8 cellular contexts compared by ENCODE assay signal in the genomic region with DNA sequence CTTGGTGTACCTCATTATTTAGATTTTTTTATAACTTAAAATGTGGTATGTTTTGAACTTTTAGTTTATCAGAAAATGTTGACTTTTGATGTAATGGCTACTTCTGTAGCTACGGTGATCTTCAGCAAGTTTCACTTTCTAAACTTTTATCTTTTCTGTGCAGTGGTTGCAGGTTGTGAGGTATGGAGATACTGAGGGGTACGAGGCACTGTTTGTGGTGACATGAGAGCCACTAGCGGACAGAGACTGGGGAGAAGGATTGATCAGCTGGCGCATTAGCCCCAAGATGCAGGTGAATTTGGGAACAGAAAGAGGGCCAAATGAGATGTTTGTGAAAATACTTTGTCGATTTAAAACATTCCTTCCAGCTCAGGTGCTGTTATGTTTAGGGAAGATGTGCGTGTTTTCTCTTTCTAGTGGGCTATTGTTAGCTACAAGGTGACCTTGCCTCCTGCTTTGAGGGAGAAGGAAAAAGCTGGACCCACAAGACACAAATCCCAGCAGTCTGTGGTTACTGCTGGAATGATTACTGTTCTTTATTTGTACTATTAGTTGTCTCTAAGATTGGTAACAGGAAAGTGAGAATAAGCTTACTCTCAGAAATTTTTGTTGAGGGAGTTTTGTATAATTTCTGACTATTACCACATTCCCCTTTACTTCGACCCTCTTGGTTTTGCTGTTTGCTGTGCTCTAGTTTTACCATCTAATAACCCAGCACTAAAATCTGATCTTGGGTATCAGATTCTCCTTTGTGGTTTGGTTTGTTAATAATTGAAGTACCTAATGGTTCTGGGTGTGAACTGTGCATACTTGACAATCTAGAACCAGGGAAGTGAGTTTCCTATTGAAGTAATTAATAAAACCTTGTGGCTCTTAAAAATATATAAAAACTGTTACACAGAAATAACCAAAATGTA.
DNase-seq lines count a peak whose midpoint lies in the region; ATAC-seq, FAIRE-seq and TF ChIP-seq lines count a peak whose summit lies in the region.

No MANE protein-coding gene starts in this region.

- peaks cover 38% of the 10 kb centered on the region for H3K4me1 Mint-ChIP-seq in astrocyte (ENCODE audit: low read depth, unreplicated experiment)

- H3K9me3 ChIP-seq in astrocyte (ENCODE audit: insufficient read depth, low read depth, low read length) (no peaks in the 10 kb centered on the region), small intestine (ENCODE audit: control insufficient read depth, low read depth) (no peaks in the 10 kb centered on the region)

- peak overlapping the region; percentile 21 for H3K4me3 Mint-ChIP-seq in astrocyte (ENCODE audit: unreplicated experiment)

- DNase-seq in NCI-H510A treated with DMSO at 0.1 percent for 48 hours (lab: John Stamatoyannopoulos, UW) (peak; percentile 10), NCI-H510A (lab: John Stamatoyannopoulos, UW) (no peak), astrocyte (ENCODE audit: low read depth) (peak; percentile 16), small intestine (peak; percentile 44), dedifferentiated amniotic fluid mesenchymal stem cell (ENCODE audit: extremely low spot score) (no peak), head of caudate nucleus (no peak)

- H3K27me3 ChIP-seq in astrocyte (ENCODE audit: insufficient read depth, low read length) (no peaks in the 10 kb centered on the region), small intestine (ENCODE audit: control insufficient read depth in 2 of 2, insufficient read depth in 2 of 2, low read length in 2 of 2) (no peaks in the 10 kb centered on the region)

- TF ChIP-seq CTCF in astrocyte (IDR thresholded peaks at IDR 0.05; ENCODE audit: insufficient read depth, low read depth, low read length), result no peak

- H3K4me3 ChIP-seq in astrocyte (ENCODE audit: insufficient read depth, low read depth, low read length) (no peak overlapping the region), small intestine (ENCODE audit: low read depth in 1 of 2, low read length in 2 of 2) (no peak overlapping the region)

- no peaks in the 10 kb centered on the region for H3K27me3 Mint-ChIP-seq in astrocyte (ENCODE audit: low read depth, unreplicated experiment)

- no peak overlapping the region for H2AFZ ChIP-seq in astrocyte (ENCODE audit: low read depth, low read length)

- intact Hi-C loops in head of caudate nucleus (cut with DNase I), result no loop called here

- no peak overlapping the region for H3K9ac ChIP-seq in astrocyte (ENCODE audit: low read length)

- peak overlapping the region; percentile 37 for H3K27ac Mint-ChIP-seq in astrocyte (ENCODE audit: unreplicated experiment)

- peak; percentile 56 for ATAC-seq in HG03097 (IDR thresholded peaks at IDR 0.05; ENCODE audit: low FRiP score, unreplicated experiment)
- no peak for ATAC-seq in HG03565 (IDR thresholded peaks at IDR 0.05; ENCODE audit: unreplicated experiment)

- WGBS in small intestine, 3 donors, result 14 to 45% (median 20%) methylated on average over 7 of the region's 7 CpGs

- peaks cover 67% of the 10 kb centered on the region for H3K79me2 ChIP-seq in astrocyte (ENCODE audit: insufficient read depth, low read length)

- no peaks in the 10 kb centered on the region for H3K36me3 Mint-ChIP-seq in astrocyte (ENCODE audit: low read depth, unreplicated experiment)

- H3K4me1 ChIP-seq in astrocyte (ENCODE audit: insufficient read depth, low read length), result peaks cover 8% of the 10 kb centered on the region
- H3K4me1 ChIP-seq in small intestine (ENCODE audit: control insufficient read depth in 2 of 2, insufficient read depth in 1 of 2, low read depth in 1 of 2, low read length in 1 of 2), result peaks cover 6 to 26% of the 10 kb centered on the region in 2 donors

- no peak for FAIRE-seq in astrocyte (lab: Jason Lieb, UNC)
- FAIRE-seq in small intestine (lab: Jason Lieb, UNC), result no peak

- H3K4me2 ChIP-seq in astrocyte (ENCODE audit: low read length), result peak overlapping the region; percentile 1

- peaks cover 70% of the 10 kb centered on the region for H4K20me1 ChIP-seq in astrocyte (ENCODE audit: insufficient read depth, low read length)

- H3K36me3 ChIP-seq in astrocyte (ENCODE audit: insufficient read depth, low read length) (no peaks in the 10 kb centered on the region), small intestine (ENCODE audit: control insufficient read depth in 2 of 2, insufficient read depth in 2 of 2, low read length in 2 of 2) (no peaks in the 10 kb centered on the region)

- H3K27ac ChIP-seq in astrocyte (ENCODE audit: low read depth, low read length) (no peak overlapping the region), small intestine (ENCODE audit: low read depth in 1 of 2, low read length in 1 of 2) (peak overlapping the region; percentile 79 to 94)

- no peaks in the 10 kb centered on the region for H3K9me3 Mint-ChIP-seq in astrocyte (ENCODE audit: unreplicated experiment)

Comparison
In these comparisons a context has a peak if more than half of its experiments do, and no peak if none do; other contexts are left out.
1. DNase-seq: peak in NCI-H510A treated with DMSO at 0.1 percent for 48 hours (single experiment), astrocyte (single experiment) and small intestine (single experiment); none in NCI-H510A (single experiment), dedifferentiated amniotic fluid mesenchymal stem cell (single experiment) and head of caudate nucleus (0 of 42).